Comparison of ENCODE assay signal across 23 cellular contexts in genomic region chr11:650482-650881, GRCh38. TPM values are rescaled to one million over a fixed set of nuclear protein-coding genes. Genes with fewer than 3 reads are reported as not detected.
A peak's percentile ranks its signal among the peaks of the same experiment; 100 is the strongest.
DNase-seq lines count a peak whose midpoint lies in the region; ATAC-seq and TF ChIP-seq lines count a peak whose summit lies in the region.
"Had no signal": no experiment of that assay in that cellular context is flagged by ENCODE, and none has a peak within 500 bp of the region (broad histone marks: within the 10 kb centered on the region; RNA-seq: fewer than 3 reads in every experiment).

No MANE protein-coding gene starts in this region.

- no peak overlapping the region for H3K27ac Mint-ChIP-seq in stimulated activated naive CD8-positive, alpha-beta T cell treated with anti-CD3 and anti-CD28 coated beads, Interleukin-15, amount 100 ng/mL, for 72 hours
- H3K27ac Mint-ChIP-seq: CD8-positive, alpha-beta memory T cell; HFFc6 had no signal

- H3K36me3 ChIP-seq in MG63: peaks cover 48% of the 10 kb centered on the region

- H3K9me3 Mint-ChIP-seq in stimulated activated naive CD8-positive, alpha-beta T cell treated with anti-CD3 and anti-CD28 coated beads, Interleukin-15, amount 100 ng/mL, for 72 hours: no peaks in the 10 kb centered on the region
- H3K9me3 Mint-ChIP-seq: CD8-positive, alpha-beta memory T cell; HFFc6 had no signal

- no peak for TF ChIP-seq CTCF in fibroblast of the aortic adventitia (IDR thresholded peaks at IDR 0.05; ENCODE audit: insufficient read depth, low read length)

- H3K4me3 Mint-ChIP-seq in stimulated activated naive CD8-positive, alpha-beta T cell treated with anti-CD3 and anti-CD28 coated beads, Interleukin-15, amount 100 ng/mL, for 72 hours: no peak overlapping the region
- H3K4me3 Mint-ChIP-seq: HFFc6 had no signal

- H3K27me3 Mint-ChIP-seq in stimulated activated naive CD8-positive, alpha-beta T cell treated with anti-CD3 and anti-CD28 coated beads, Interleukin-15, amount 100 ng/mL, for 72 hours: no peaks in the 10 kb centered on the region
- H3K27me3 Mint-ChIP-seq: CD8-positive, alpha-beta memory T cell had no signal

- H3K9me3 ChIP-seq in MG63: no peaks in the 10 kb centered on the region
- H3K9me3 ChIP-seq: SJCRH30 had no signal

- no peak for DNase-seq in stimulated activated naive CD8-positive, alpha-beta T cell treated with anti-CD3 and anti-CD28 coated beads, Interleukin-15, Interleukin-2, amounts not matched to agents 100 U/mL and 50 U/mL, for 24 hours
- no peak for DNase-seq in stimulated activated naive CD8-positive, alpha-beta T cell treated with anti-CD3 and anti-CD28 coated beads, Interleukin-15, amount 100 ng/mL, for 72 hours
- DNase-seq in MG63 (peak; percentile 64), fibroblast of the aortic adventitia (ENCODE audit: low read depth) (peak; percentile 20), globus pallidus (ENCODE audit: low spot score) (no peak), C1 segment of cervical spinal cord (lab: John Stamatoyannopoulos, UW) (no peak)
- DNase-seq in activated CD4-positive, CD25-positive, alpha-beta regulatory T cell treated with anti-CD3 and anti-CD28 coated beads, Interleukin-2, amount 50 U/mL, for 72 hours: no peak
- DNase-seq: 8988T; AML-193; Calu3; CD8-positive, alpha-beta memory T cell; DMS153; HFFc6; KG1; NCI-H1694; NCI-H2081 treated with DMSO at 0.1 percent for 48 hours; NCI-H2171 treated with DMSO at 0.1 percent for 48 hours; NCI-H524 treated with DMSO at 0.1 percent for 48 hours; NCI-H82; SJCRH30 had no signal

- H3K4me1 Mint-ChIP-seq in stimulated activated naive CD8-positive, alpha-beta T cell treated with anti-CD3 and anti-CD28 coated beads, Interleukin-15, amount 100 ng/mL, for 72 hours: peaks cover 3% of the 10 kb centered on the region
- H3K4me1 Mint-ChIP-seq: CD8-positive, alpha-beta memory T cell had no signal

- no peaks in the 10 kb centered on the region for H3K27me3 ChIP-seq in MG63
- H3K27me3 ChIP-seq: SJCRH30 had no signal

- peak; percentile 9 for ATAC-seq in stimulated activated naive CD8-positive, alpha-beta T cell treated with anti-CD3 and anti-CD28 coated beads, Interleukin-15, Interleukin-2, amounts not matched to agents 100 U/mL and 50 U/mL, for 24 hours
- no peak for ATAC-seq in stimulated activated naive CD8-positive, alpha-beta T cell treated with anti-CD3 and anti-CD28 coated beads, Interleukin-15, amount 100 ng/mL, for 72 hours
- ATAC-seq: Panc1 had no signal

- no peak overlapping the region for H3K4me3 ChIP-seq in MG63
- H3K4me3 ChIP-seq in fibroblast of the aortic adventitia (ENCODE audit: low read depth, low read length): no peak overlapping the region
- H3K4me3 ChIP-seq: SJCRH30 had no signal

RNA-seq across cellular contexts. Expression of gene DRD4, which starts 13.4 kb away (rescaled TPM):
- not detected in 2 replicates for total RNA-seq in MG63 (2014; rRNA removed; shearing (Covaris generic); ENCODE audit: low replicate concordance)
- total RNA-seq in fibroblast of the aortic adventitia (ENCODE audit: low replicate concordance): 0.09 and 0.16 TPM in 2 replicates
- total RNA-seq: Daoy, SJCRH30 had no signal

RNA-seq across cellular contexts. Expression of gene SCT, which starts 23.5 kb away (rescaled TPM):
- total RNA-seq in MG63 (2014; rRNA removed; shearing (Covaris generic); ENCODE audit: low replicate concordance): not detected in 2 replicates
- total RNA-seq in fibroblast of the aortic adventitia (ENCODE audit: low replicate concordance): not detected in 2 replicates
- total RNA-seq: Calu3; CD8-positive, alpha-beta memory T cell; Daoy; HFFc6; HT-29; SJCRH30 had no signal

RNA-seq across cellular contexts. Expression of gene CDHR5, which starts 25.7 kb away (rescaled TPM):
- total RNA-seq in MG63 (2014; rRNA removed; shearing (Covaris generic); ENCODE audit: low replicate concordance): not detected in 2 replicates
- not detected in 2 replicates for total RNA-seq in fibroblast of the aortic adventitia (ENCODE audit: low replicate concordance)
- total RNA-seq: CD8-positive, alpha-beta memory T cell; Daoy; HFFc6; SJCRH30 had no signal

RNA-seq across cellular contexts. Expression of gene IRF7, which starts 34.7 kb away (rescaled TPM):
- total RNA-seq in MG63 (2014; rRNA removed; shearing (Covaris generic); ENCODE audit: low replicate concordance): 9.1 and 10.1 TPM in 2 replicates
- total RNA-seq in fibroblast of the aortic adventitia (ENCODE audit: low replicate concordance): 6.5 and 6.8 TPM in 2 replicates

RNA-seq across cellular contexts. Expression of gene DEAF1, which starts 44.5 kb away (rescaled TPM):
- 14.8 and 34.6 TPM in 2 replicates for total RNA-seq in MG63 (2014; rRNA removed; shearing (Covaris generic); ENCODE audit: low replicate concordance)
- total RNA-seq in fibroblast of the aortic adventitia (ENCODE audit: low replicate concordance): 26.7 and 40.0 TPM in 2 replicates

Comparison
In these comparisons a context has a peak if more than half of its experiments do, and no peak if none do; other contexts are left out.
1. DNase-seq: peak in MG63 (single experiment) and fibroblast of the aortic adventitia (single experiment); none in stimulated activated naive CD8-positive, alpha-beta T cell treated with anti-CD3 and anti-CD28 coated beads, Interleukin-15, Interleukin-2, amounts not matched to agents 100 U/mL and 50 U/mL, for 24 hours (single experiment), stimulated activated naive CD8-positive, alpha-beta T cell treated with anti-CD3 and anti-CD28 coated beads, Interleukin-15, amount 100 ng/mL, for 72 hours (0 of 2), globus pallidus (single experiment), C1 segment of cervical spinal cord (0 of 14) and activated CD4-positive, CD25-positive, alpha-beta regulatory T cell treated with anti-CD3 and anti-CD28 coated beads, Interleukin-2, amount 50 U/mL, for 72 hours (single experiment).